In genomic region chr5:23523031-23523430, GRCh38 we compare ENCODE assay signal across 9 cellular contexts. TPM values are rescaled to one million over a fixed set of nuclear protein-coding genes. Genes with fewer than 3 reads are reported as not detected.
"Had no signal": no experiment of that assay in that cellular context is flagged by ENCODE, and none has a peak within 500 bp of the region (broad histone marks: within the 10 kb centered on the region; RNA-seq: fewer than 3 reads in every experiment).

No MANE protein-coding gene starts in this region.

- FAIRE-seq: G401.6, GM12878, GM12891, GM12892, GM18507, GM19239 had no signal

- H3K4me3 ChIP-seq: GM12878 had no signal

- DNase-seq: GDM1, GF-D8 had no signal

- ATAC-seq: GM12878 had no signal

RNA-seq across cellular contexts. Expression of gene PRDM9, which starts 15.6 kb away (rescaled TPM):
- total RNA-seq: G401, GM12878 had no signal
- polyA plus RNA-seq: GM12878 had no signal
